In the genomic region with DNA sequence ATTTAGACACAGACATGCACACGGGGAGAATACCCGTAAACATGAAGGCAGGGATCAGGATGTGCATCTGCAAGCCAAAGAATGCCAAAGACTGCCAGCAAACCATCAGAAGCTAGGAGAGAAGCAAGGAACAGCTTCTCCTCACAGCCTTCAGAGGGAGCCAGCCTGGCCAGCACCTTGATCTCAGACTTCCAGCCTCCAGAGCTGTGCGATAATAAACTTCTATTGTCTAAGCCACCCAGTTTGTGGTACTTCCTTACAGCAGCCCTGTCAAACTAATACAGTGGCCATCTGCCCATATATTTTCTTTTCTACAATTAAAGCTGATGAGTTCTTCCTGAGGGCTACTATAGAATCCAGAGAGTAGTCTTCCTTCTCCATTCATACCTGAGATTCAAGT, we compare ENCODE assay signal across 18 cellular contexts.
DNase-seq lines count a peak whose midpoint lies in the region; ATAC-seq and TF ChIP-seq lines count a peak whose summit lies in the region.
"Had no signal": no experiment of that assay in that cellular context is flagged by ENCODE, and none has a peak within 500 bp of the region (broad histone marks: within the 10 kb centered on the region; RNA-seq: fewer than 3 reads in every experiment).

No MANE protein-coding gene starts in this region.

- intact Hi-C loops in cardiac septum (cut with DNase I): no loop called here

- TF ChIP-seq CTCF in endodermal cell (conservative IDR thresholded peaks at IDR 0.05) (peak; percentile 46), mesothelial cell of epicardium (IDR thresholded peaks at IDR 0.05; ENCODE audit: unreplicated experiment) (no peak)

- no peak overlapping the region for H3K4me3 Mint-ChIP-seq in endodermal cell
- no peak overlapping the region for H3K4me3 Mint-ChIP-seq in mesothelial cell of epicardium
- no peak overlapping the region for H3K4me3 Mint-ChIP-seq in T-helper 17 cell
- H3K4me3 Mint-ChIP-seq: CD8-positive, alpha-beta T cell; HFFc6 had no signal

- no peaks in the 10 kb centered on the region for H3K27me3 Mint-ChIP-seq in endodermal cell (ENCODE audit: insufficient read depth)
- no peaks in the 10 kb centered on the region for H3K27me3 Mint-ChIP-seq in mesothelial cell of epicardium (ENCODE audit: low read depth)
- H3K27me3 Mint-ChIP-seq in T-helper 17 cell: no peaks in the 10 kb centered on the region

- no peak overlapping the region for H3K4me3 ChIP-seq in endodermal cell (ENCODE audit: low read length)
- H3K4me3 ChIP-seq: A549, HAP-1 had no signal

- H3K36me3 Mint-ChIP-seq in endodermal cell (ENCODE audit: low read depth) (no peaks in the 10 kb centered on the region), mesothelial cell of epicardium (peaks cover 68% of the 10 kb centered on the region), T-helper 17 cell (ENCODE audit: low read depth) (no peaks in the 10 kb centered on the region)
- H3K36me3 Mint-ChIP-seq: CD8-positive, alpha-beta T cell had no signal

- no peak overlapping the region for H3K9ac ChIP-seq in endodermal cell (ENCODE audit: extremely low read depth, low read length, poor library complexity, severe bottlenecking)

- H3K4me1 ChIP-seq in endodermal cell (ENCODE audit: control insufficient read depth, insufficient read depth, low read length): peaks cover 6% of the 10 kb centered on the region
- H3K4me1 ChIP-seq: A549, Caco-2, HAP-1 had no signal

- H3K27ac ChIP-seq in endodermal cell (ENCODE audit: low read depth, low read length): no peak overlapping the region
- H3K27ac ChIP-seq: A549 had no signal

- DNase-seq in NCI-H82 (lab: John Stamatoyannopoulos, UW): peak; percentile 58
- DNase-seq in NCI-H82 treated with DMSO at 0.1 percent for 48 hours (lab: John Stamatoyannopoulos, UW; ENCODE audit: unreplicated experiment): no peak
- DNase-seq in endodermal cell: peak; percentile 42
- no peak for DNase-seq in mesothelial cell of epicardium (ENCODE audit: low spot score in 2 of 2, unreplicated experiment in 2 of 2)
- DNase-seq in T-helper 17 cell: no peak
- DNase-seq in SIG-M5 treated with dmso at 0.1 percent for 504 hours (lab: John Stamatoyannopoulos, UW; ENCODE audit: unreplicated experiment): no peak
- DNase-seq in cardiac septum (ENCODE audit: low spot score): no peak
- DNase-seq: 8988T; ACHN; C1 segment of cervical spinal cord; Caco-2; CD8-positive, alpha-beta T cell; DMS153; DND-41; GOT3; HFFc6 had no signal

- no peaks in the 10 kb centered on the region for H3K36me3 ChIP-seq in endodermal cell (ENCODE audit: control insufficient read depth, insufficient read depth, low read length)
- H3K36me3 ChIP-seq: HAP-1 had no signal

- H3K4me1 Mint-ChIP-seq in endodermal cell (peaks cover 14% of the 10 kb centered on the region), mesothelial cell of epicardium (peaks cover 16% of the 10 kb centered on the region), T-helper 17 cell (no peaks in the 10 kb centered on the region)

- no peaks in the 10 kb centered on the region for H3K9me3 ChIP-seq in endodermal cell (ENCODE audit: control insufficient read depth, low read length)
- no peaks in the 10 kb centered on the region for H3K9me3 ChIP-seq in T-helper 17 cell (ENCODE audit: control insufficient read depth, low read length, poor library complexity, severe bottlenecking)
- H3K9me3 ChIP-seq: A549, Caco-2, HAP-1 had no signal

- no peak overlapping the region for H3K27ac Mint-ChIP-seq in endodermal cell
- H3K27ac Mint-ChIP-seq in mesothelial cell of epicardium: peak overlapping the region; percentile 22
- no peak overlapping the region for H3K27ac Mint-ChIP-seq in T-helper 17 cell
- H3K27ac Mint-ChIP-seq: CD8-positive, alpha-beta T cell; HFFc6 had no signal

- no peak for ATAC-seq in T-helper 17 cell
- ATAC-seq: A549; CD8-positive, alpha-beta T cell had no signal

- WGBS in endodermal cell (ENCODE audit: insufficient coverage in 1 of 2, insufficient read length in 1 of 2), 2 experiments: 91 to 100% methylated on average over 3 of the region's 3 CpGs

- H3K27me3 ChIP-seq in endodermal cell (ENCODE audit: control insufficient read depth, insufficient read depth, low read length, poor library complexity, severe bottlenecking): no peaks in the 10 kb centered on the region

- H3K9me3 Mint-ChIP-seq in endodermal cell (no peaks in the 10 kb centered on the region), mesothelial cell of epicardium (no peaks in the 10 kb centered on the region)
- H3K9me3 Mint-ChIP-seq: CD8-positive, alpha-beta T cell; HFFc6 had no signal

Comparison
In these comparisons a context has a peak if more than half of its experiments do, and no peak if none do; other contexts are left out.
1. DNase-seq: peak in NCI-H82 (single experiment) and endodermal cell (single experiment); none in NCI-H82 treated with DMSO at 0.1 percent for 48 hours (single experiment), mesothelial cell of epicardium (0 of 2), T-helper 17 cell (0 of 3), SIG-M5 treated with dmso at 0.1 percent for 504 hours (single experiment) and cardiac septum (single experiment).